ENCODE assay signal across 8 cellular contexts in genomic region chr1:184052194-184052559, GRCh38. TPM values are rescaled to one million over a fixed set of nuclear protein-coding genes. Genes with fewer than 3 reads are reported as not detected.
DNase-seq lines count a peak whose midpoint lies in the region; ATAC-seq lines count a peak whose summit lies in the region.

No MANE protein-coding gene starts in this region.

- DNase-seq in activated naive CD4-positive, alpha-beta T cell treated with anti-CD3 and anti-CD28 coated beads for 36 hours = no peak
- DNase-seq in activated naive CD4-positive, alpha-beta T cell treated with anti-CD3 and anti-CD28 coated beads, Interleukin-2, amount 50 U/mL, for 16 hours = no peak
- DNase-seq in activated CD8-positive, alpha-beta T cell treated with anti-CD3 and anti-CD28 coated beads, Interleukin-2, amount 10 ng/mL, durations not matched to agents 7 days and 5 days = no peak
- no peak for DNase-seq in immature natural killer cell
- DNase-seq in stimulated activated CD8-positive, alpha-beta memory T cell treated with anti-CD3 and anti-CD28 coated beads, Interleukin-4, amount 100 ng/mL, for 48 hours = no peak
- DNase-seq in NCI-H187 (lab: John Stamatoyannopoulos, UW) = no peak
- DNase-seq in anterior cingulate cortex (lab: John Stamatoyannopoulos, UW) = no peak

- H3K4me3 ChIP-seq in thymus (ENCODE audit: low read length) = peak overlapping the region; percentile 77

- peak overlapping the region; percentile 46 for H3K27ac ChIP-seq in thymus (ENCODE audit: low read depth)

- H3K4me1 ChIP-seq in thymus (ENCODE audit: control insufficient read depth, insufficient read depth, low read length) = peaks cover 9% of the 10 kb centered on the region

- H3K9me3 Mint-ChIP-seq in activated naive CD4-positive, alpha-beta T cell treated with anti-CD3 and anti-CD28 coated beads for 36 hours = no peaks in the 10 kb centered on the region
- no peaks in the 10 kb centered on the region for H3K9me3 Mint-ChIP-seq in activated CD8-positive, alpha-beta T cell treated with anti-CD3 and anti-CD28 coated beads, Interleukin-2, amount 10 ng/mL, durations not matched to agents 7 days and 5 days (ENCODE audit: insufficient read depth)
- H3K9me3 Mint-ChIP-seq in immature natural killer cell = no peaks in the 10 kb centered on the region

- intact Hi-C loops in activated naive CD4-positive, alpha-beta T cell treated with anti-CD3 and anti-CD28 coated beads for 36 hours (cut with micrococcal nuclease) = loop anchor here (1.0 to 10.0 kb wide), 10 partner anchors 96 to 993 kb away; partner anchors contain the start of genes APOBEC4, ARPC5, C1orf21 and NIBAN1

- CTCF ChIA-PET in activated naive CD4-positive, alpha-beta T cell treated with anti-CD3 and anti-CD28 coated beads for 36 hours (lab: Charles Lee) = no interaction called here
- CTCF ChIA-PET in activated CD8-positive, alpha-beta T cell treated with anti-CD3 and anti-CD28 coated beads, Interleukin-2, amount 10 ng/mL, durations not matched to agents 7 days and 5 days (lab: Charles Lee) = interaction anchor here (0.8 to 2.1 kb wide), 5 partner anchors 25 to 418 kb away, joined by 3 to 9 read pairs (median 3); no protein-coding TSS in a partner anchor

- POLR2A ChIA-PET in activated CD8-positive, alpha-beta T cell treated with anti-CD3 and anti-CD28 coated beads, Interleukin-2, amount 10 ng/mL, durations not matched to agents 7 days and 5 days (lab: Charles Lee) = interaction anchor here (0.9 to 2.2 kb wide), 3 partner anchors 11 to 96 kb away, joined by 4 to 8 read pairs (median 7); no protein-coding TSS in a partner anchor

- WGBS in thymus = 10% methylated on average over 7 of the region's 7 CpGs

- peaks cover 38% of the 10 kb centered on the region for H3K4me1 Mint-ChIP-seq in activated naive CD4-positive, alpha-beta T cell treated with anti-CD3 and anti-CD28 coated beads for 36 hours (ENCODE audit: low read depth)
- H3K4me1 Mint-ChIP-seq in activated CD8-positive, alpha-beta T cell treated with anti-CD3 and anti-CD28 coated beads, Interleukin-2, amount 10 ng/mL, durations not matched to agents 7 days and 5 days (ENCODE audit: low read depth) = peaks cover 30% of the 10 kb centered on the region
- H3K4me1 Mint-ChIP-seq in immature natural killer cell = peaks cover 38 to 63% of the 10 kb centered on the region in 2 donors

- H3K36me3 ChIP-seq in thymus (ENCODE audit: control insufficient read depth, insufficient read depth) = no peaks in the 10 kb centered on the region

- H3K27me3 Mint-ChIP-seq in activated naive CD4-positive, alpha-beta T cell treated with anti-CD3 and anti-CD28 coated beads for 36 hours (ENCODE audit: low read depth) = peaks cover 5% of the 10 kb centered on the region
- peaks cover 18% of the 10 kb centered on the region for H3K27me3 Mint-ChIP-seq in activated CD8-positive, alpha-beta T cell treated with anti-CD3 and anti-CD28 coated beads, Interleukin-2, amount 10 ng/mL, durations not matched to agents 7 days and 5 days (ENCODE audit: low read depth)
- H3K27me3 Mint-ChIP-seq in immature natural killer cell (ENCODE audit: low read depth in 3 of 3) = peaks cover 0 to 14% (median 0%) of the 10 kb centered on the region in 3 donors

- peak overlapping the region; percentile 96 for H3K27ac Mint-ChIP-seq in activated naive CD4-positive, alpha-beta T cell treated with anti-CD3 and anti-CD28 coated beads for 36 hours
- H3K27ac Mint-ChIP-seq in activated CD8-positive, alpha-beta T cell treated with anti-CD3 and anti-CD28 coated beads, Interleukin-2, amount 10 ng/mL, durations not matched to agents 7 days and 5 days = peak overlapping the region; percentile 98
- H3K27ac Mint-ChIP-seq in immature natural killer cell = peak overlapping the region; percentile 85 to 97 (median 95)

- peak overlapping the region; percentile 96 for H3K4me3 Mint-ChIP-seq in activated naive CD4-positive, alpha-beta T cell treated with anti-CD3 and anti-CD28 coated beads for 36 hours
- H3K4me3 Mint-ChIP-seq in activated CD8-positive, alpha-beta T cell treated with anti-CD3 and anti-CD28 coated beads, Interleukin-2, amount 10 ng/mL, durations not matched to agents 7 days and 5 days = peak overlapping the region; percentile 95
- H3K4me3 Mint-ChIP-seq in immature natural killer cell = peak overlapping the region; percentile 98 to 99 (median 98)

- H3K36me3 Mint-ChIP-seq in activated naive CD4-positive, alpha-beta T cell treated with anti-CD3 and anti-CD28 coated beads for 36 hours (ENCODE audit: low read depth) = peaks cover 18% of the 10 kb centered on the region
- peaks cover 31% of the 10 kb centered on the region for H3K36me3 Mint-ChIP-seq in activated CD8-positive, alpha-beta T cell treated with anti-CD3 and anti-CD28 coated beads, Interleukin-2, amount 10 ng/mL, durations not matched to agents 7 days and 5 days (ENCODE audit: low read depth)
- H3K36me3 Mint-ChIP-seq in immature natural killer cell = peaks cover 5 to 18% (median 16%) of the 10 kb centered on the region in 3 donors

- ATAC-seq in activated CD8-positive, alpha-beta T cell treated with anti-CD3 and anti-CD28 coated beads, Interleukin-2, amount 10 ng/mL, durations not matched to agents 7 days and 5 days = no peak

- no peaks in the 10 kb centered on the region for H3K9me3 ChIP-seq in thymus (ENCODE audit: control insufficient read depth)

- no peaks in the 10 kb centered on the region for H3K27me3 ChIP-seq in thymus (ENCODE audit: control insufficient read depth, insufficient read depth)

RNA-seq across cellular contexts. Expression of gene TSEN15, which starts 0.6 kb away (rescaled TPM):
- 10 to 100 TPM; 52.6 to 57.6 TPM for total RNA-seq in activated naive CD4-positive, alpha-beta T cell treated with anti-CD3 and anti-CD28 coated beads for 36 hours
- total RNA-seq in activated CD8-positive, alpha-beta T cell treated with anti-CD3 and anti-CD28 coated beads, Interleukin-2, amount 10 ng/mL, durations not matched to agents 7 days and 5 days = 10 to 100 TPM; 45.1 to 48.7 TPM
- polyA plus RNA-seq in immature natural killer cell = 10 to 100 TPM; 83.2 to 94.4 (median 87.9) TPM
- polyA plus RNA-seq in thymus = 30.1 TPM

RNA-seq across cellular contexts. Expression of gene COLGALT2, which starts 14.6 kb away (rescaled TPM):
- 1 to 10 TPM; 1.2 to 1.4 TPM for total RNA-seq in activated naive CD4-positive, alpha-beta T cell treated with anti-CD3 and anti-CD28 coated beads for 36 hours
- total RNA-seq in activated CD8-positive, alpha-beta T cell treated with anti-CD3 and anti-CD28 coated beads, Interleukin-2, amount 10 ng/mL, durations not matched to agents 7 days and 5 days = under 1 TPM; 0.08 to 0.10 TPM
- polyA plus RNA-seq in immature natural killer cell = 10 to 100 TPM in 1 of 3 donors, 1 to 10 TPM in 2; 1.2 to 13.0 (median 9.0) TPM
- polyA plus RNA-seq in thymus = 0.64 TPM
